In the genomic region with DNA sequence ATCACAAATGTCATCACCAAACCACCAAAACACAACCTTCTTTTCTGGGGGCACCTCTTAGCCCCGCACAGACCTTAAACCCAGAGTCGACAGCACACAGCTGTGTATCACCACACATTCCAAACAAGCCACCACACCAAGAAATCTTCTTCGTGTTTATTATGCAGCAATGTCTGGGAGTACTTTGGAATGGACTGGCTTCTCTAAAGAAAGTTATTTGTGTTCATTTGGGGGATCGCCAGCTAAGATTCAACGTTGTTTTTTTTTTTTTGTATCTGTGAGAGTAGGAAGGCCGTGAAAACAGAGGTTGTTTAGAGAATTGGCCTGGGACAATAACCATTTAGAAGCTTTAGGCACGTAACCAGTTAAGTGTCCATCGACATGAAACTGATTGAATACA, we compare ENCODE assay signal across 8 cellular contexts. TPM values are rescaled to one million over a fixed set of nuclear protein-coding genes. Genes with fewer than 3 reads are reported as not detected.
DNase-seq lines count a peak whose midpoint lies in the region; ATAC-seq lines count a peak whose summit lies in the region.

No MANE protein-coding gene starts in this region.

- POLR2A ChIA-PET in activated CD4-positive, alpha-beta T cell treated with anti-CD3 and anti-CD28 coated beads for 36 hours (lab: Charles Lee): no interaction called here

- peak overlapping the region; percentile 87 for H3K27ac ChIP-seq in temporal lobe (ENCODE audit: low read depth, low read length)

- no peaks in the 10 kb centered on the region for H3K27me3 Mint-ChIP-seq in activated CD4-positive, alpha-beta T cell treated with anti-CD3 and anti-CD28 coated beads for 36 hours
- H3K27me3 Mint-ChIP-seq in activated T-helper 2 cell treated with anti-CD3 and anti-CD28 coated beads, Interferon-gamma antibody, Interleukin-2, Interleukin-4, amounts not matched to agents 10 μg/mL and 5 μg/mL and 100 μg/mL, durations not matched to agents 14 hours and 24 hours and 36 hours (ENCODE audit: low read depth): peaks cover 3% of the 10 kb centered on the region

- intact Hi-C loops in activated CD4-positive, alpha-beta T cell treated with anti-CD3 and anti-CD28 coated beads for 36 hours (cut with DNase I, micrococcal nuclease): loop anchor here in 1 of 2 experiments (5.0 kb wide), 2 partner anchors 45 to 95 kb away; no protein-coding TSS in a partner anchor
- intact Hi-C loops in activated T-helper 2 cell treated with anti-CD3 and anti-CD28 coated beads, Interferon-gamma antibody, Interleukin-2, Interleukin-4, amounts not matched to agents 10 μg/mL and 5 μg/mL and 100 μg/mL, durations not matched to agents 14 hours and 24 hours and 36 hours (cut with micrococcal nuclease): loop anchor here (2.0 to 5.0 kb wide), 3 partner anchors 50 to 205 kb away; a partner anchor contains a TSS

- peak overlapping the region; percentile 61 for H3K4me3 Mint-ChIP-seq in activated CD4-positive, alpha-beta T cell treated with anti-CD3 and anti-CD28 coated beads for 36 hours
- peak overlapping the region; percentile 69 for H3K4me3 Mint-ChIP-seq in activated T-helper 2 cell treated with anti-CD3 and anti-CD28 coated beads, Interferon-gamma antibody, Interleukin-2, Interleukin-4, amounts not matched to agents 10 μg/mL and 5 μg/mL and 100 μg/mL, durations not matched to agents 14 hours and 24 hours and 36 hours (ENCODE audit: low read depth)

- peaks cover 29% of the 10 kb centered on the region for H3K4me1 Mint-ChIP-seq in activated CD4-positive, alpha-beta T cell treated with anti-CD3 and anti-CD28 coated beads for 36 hours
- H3K4me1 Mint-ChIP-seq in activated T-helper 2 cell treated with anti-CD3 and anti-CD28 coated beads, Interferon-gamma antibody, Interleukin-2, Interleukin-4, amounts not matched to agents 10 μg/mL and 5 μg/mL and 100 μg/mL, durations not matched to agents 14 hours and 24 hours and 36 hours (ENCODE audit: low read depth): peaks cover 22% of the 10 kb centered on the region

- peak overlapping the region; percentile 32 for H3K27ac Mint-ChIP-seq in activated CD4-positive, alpha-beta T cell treated with anti-CD3 and anti-CD28 coated beads for 36 hours
- H3K27ac Mint-ChIP-seq in activated T-helper 2 cell treated with anti-CD3 and anti-CD28 coated beads, Interferon-gamma antibody, Interleukin-2, Interleukin-4, amounts not matched to agents 10 μg/mL and 5 μg/mL and 100 μg/mL, durations not matched to agents 14 hours and 24 hours and 36 hours: peak overlapping the region; percentile 53

- H3K36me3 Mint-ChIP-seq in activated CD4-positive, alpha-beta T cell treated with anti-CD3 and anti-CD28 coated beads for 36 hours (ENCODE audit: low read depth): peaks cover 15% of the 10 kb centered on the region
- peaks cover 10% of the 10 kb centered on the region for H3K36me3 Mint-ChIP-seq in activated T-helper 2 cell treated with anti-CD3 and anti-CD28 coated beads, Interferon-gamma antibody, Interleukin-2, Interleukin-4, amounts not matched to agents 10 μg/mL and 5 μg/mL and 100 μg/mL, durations not matched to agents 14 hours and 24 hours and 36 hours (ENCODE audit: low read depth)

- DNase-seq in activated CD4-positive, alpha-beta T cell treated with anti-CD3 and anti-CD28 coated beads for 36 hours: no peak
- no peak for DNase-seq in activated CD4-positive, alpha-beta T cell treated with anti-CD3 and anti-CD28 coated beads, Interleukin-2, amount 50 U/mL, for 48 hours
- no peak for DNase-seq in activated T-helper 2 cell treated with anti-CD3 and anti-CD28 coated beads, Interferon-gamma antibody, Interleukin-2, Interleukin-4, amounts not matched to agents 10 μg/mL and 5 μg/mL and 100 μg/mL, durations not matched to agents 14 hours and 24 hours and 36 hours (ENCODE audit: low spot score)
- DNase-seq in iris pigment epithelial cell (ENCODE audit: low read depth): peak; percentile 84

- CTCF ChIA-PET in activated CD4-positive, alpha-beta T cell treated with anti-CD3 and anti-CD28 coated beads for 36 hours (lab: Charles Lee): interaction anchor here (1.0 to 2.2 kb wide), 2 partner anchors 8 to 96 kb away, joined by 3 to 12 read pairs; no protein-coding TSS in a partner anchor

- H3K9me3 Mint-ChIP-seq in activated CD4-positive, alpha-beta T cell treated with anti-CD3 and anti-CD28 coated beads for 36 hours (ENCODE audit: low read depth): no peaks in the 10 kb centered on the region
- H3K9me3 Mint-ChIP-seq in activated T-helper 2 cell treated with anti-CD3 and anti-CD28 coated beads, Interferon-gamma antibody, Interleukin-2, Interleukin-4, amounts not matched to agents 10 μg/mL and 5 μg/mL and 100 μg/mL, durations not matched to agents 14 hours and 24 hours and 36 hours: no peaks in the 10 kb centered on the region

- no peak for ATAC-seq in activated CD4-positive, alpha-beta T cell treated with anti-CD3 and anti-CD28 coated beads for 36 hours
- ATAC-seq in GM21825 (IDR thresholded peaks at IDR 0.05; ENCODE audit: unreplicated experiment): no peak
- no peak for ATAC-seq in HG03175 (IDR thresholded peaks at IDR 0.05; ENCODE audit: unreplicated experiment)
- no peak for ATAC-seq in HG03045 (IDR thresholded peaks at IDR 0.05; ENCODE audit: unreplicated experiment)

RNA-seq across cellular contexts. Expression of a gene that starts 1.0 kb away (rescaled TPM):
- total RNA-seq in activated CD4-positive, alpha-beta T cell treated with anti-CD3 and anti-CD28 coated beads for 36 hours: 10 to 100 TPM; 45.0 to 58.6 TPM
- total RNA-seq in activated T-helper 2 cell treated with anti-CD3 and anti-CD28 coated beads, Interferon-gamma antibody, Interleukin-2, Interleukin-4, amounts not matched to agents 10 μg/mL and 5 μg/mL and 100 μg/mL, durations not matched to agents 14 hours and 24 hours and 36 hours: 39.7 and 39.8 TPM in 2 replicates
- total RNA-seq in temporal lobe: 26.3 TPM
